Comparison of ENCODE assay signal across 1 cellular context in genomic region chr12:75961878-75962277, GRCh38.
TF ChIP-seq lines count a peak whose summit lies in the region.

No MANE protein-coding gene starts in this region.

TF ChIP-seq in H1, 55 proteins besides CTCF, POLR2A, EP300 and RAD21:
- TF ChIP-seq EGR1 (IDR thresholded peaks at IDR 0.05; ENCODE audit: borderline replicate concordance, low read depth, low read length) = no peak
- no peak for TF ChIP-seq CBX5 (IDR thresholded peaks at IDR 0.05; ENCODE audit: low read depth, low read length)
- no peak for TF ChIP-seq RFX5 (IDR thresholded peaks at IDR 0.05; ENCODE audit: borderline replicate concordance, low read depth, low read length)
- TF ChIP-seq HDAC6 (IDR thresholded peaks at IDR 0.05; ENCODE audit: low read depth, low read length) = no peak
- TF ChIP-seq BRCA1 (IDR thresholded peaks at IDR 0.05; ENCODE audit: low read depth, low read length) = no peak
- TF ChIP-seq TCF12 (IDR thresholded peaks at IDR 0.05; ENCODE audit: low read depth, low read length) = no peak
- no peak for TF ChIP-seq BCL11A (IDR thresholded peaks at IDR 0.05; ENCODE audit: low read depth in 2 of 2, low read length in 2 of 2)
